In genomic region chr5:173234129-173234793, GRCh38 we compare ENCODE assay signal across 1 cellular context.
A peak's percentile ranks its signal among the peaks of the same experiment; 100 is the strongest.
TF ChIP-seq lines count a peak whose summit lies in the region.

No MANE protein-coding gene starts in this region.

TF ChIP-seq in HEK293, 187 proteins besides CTCF, POLR2A, EP300 and RAD21 (continued from another document):
- TF ChIP-seq PRDM6 (tag by site-specific recombination; IDR thresholded peaks at IDR 0.05) (no peak), ZNF530 (tag by site-specific recombination; IDR thresholded peaks at IDR 0.05; ENCODE audit: low read depth) (no peak), ZNF341 (tag by site-specific recombination; IDR thresholded peaks at IDR 0.05; ENCODE audit: low read depth) (0 out of 2 replicates have a peak, but pooled peaks have one; percentile 44)
